20 cellular contexts compared by ENCODE assay signal in the genomic region with DNA sequence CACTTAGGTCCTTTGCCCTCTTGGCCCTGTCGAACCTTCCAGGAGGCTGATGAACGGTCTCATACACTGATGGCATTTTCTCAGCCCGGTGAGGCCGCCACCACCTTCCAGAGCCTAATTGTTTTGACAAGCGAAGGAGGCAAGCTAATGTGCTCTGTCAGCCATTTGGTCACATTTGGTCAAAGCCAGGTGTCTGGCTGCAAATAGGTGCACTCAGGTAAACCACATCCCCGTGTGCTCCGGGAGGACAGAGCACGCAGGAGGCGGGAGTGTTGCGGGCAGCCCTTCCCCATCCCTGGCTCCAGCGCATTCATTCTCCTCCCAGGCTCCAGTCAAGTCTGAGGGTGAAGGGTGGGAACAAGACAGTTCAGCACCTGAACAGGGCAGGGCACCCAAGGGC.
DNase-seq lines count a peak whose midpoint lies in the region; ATAC-seq and TF ChIP-seq lines count a peak whose summit lies in the region.
"Had no signal": no experiment of that assay in that cellular context is flagged by ENCODE, and none has a peak within 500 bp of the region (broad histone marks: within the 10 kb centered on the region; RNA-seq: fewer than 3 reads in every experiment).

No MANE protein-coding gene starts in this region.

- DNase-seq in left ventricle myocardium inferior (no peak), right atrium auricular region (ENCODE audit: low spot score) (no peak), NCI-H82 (lab: John Stamatoyannopoulos, UW) (no peak), GM19238 (ENCODE audit: insufficient read length, low spot score) (no peak)
- DNase-seq: 8988T; ACHN; BE2C; CD4-positive, CD25-positive, alpha-beta regulatory T cell; H7; KBM-7; MM.1S; NCI-H2029; NCI-H446; NCI-H526 treated with DMSO at 0.1 percent for 48 hours; SHP77 had no signal

- H3K4me3 Mint-ChIP-seq in brain, result no peak overlapping the region
- H3K4me3 Mint-ChIP-seq: CD4-positive, CD25-positive, alpha-beta regulatory T cell had no signal

- H3K4me2 ChIP-seq in parathyroid adenoma (ENCODE audit: low read length), result no peak overlapping the region

- no peak for ATAC-seq in GM21737 (IDR thresholded peaks at IDR 0.05; ENCODE audit: unreplicated experiment)
- ATAC-seq: Panc1 had no signal

- peaks cover 25% of the 10 kb centered on the region for H3K4me1 ChIP-seq in left ventricle myocardium inferior
- peaks cover 0 to 18% of the 10 kb centered on the region in 2 donors for H3K4me1 ChIP-seq in right atrium auricular region
- H3K4me1 ChIP-seq in parathyroid adenoma, result peaks cover 22% of the 10 kb centered on the region

- H3K27me3 ChIP-seq in left ventricle myocardium inferior (ENCODE audit: low read depth) (no peaks in the 10 kb centered on the region), right atrium auricular region (no peaks in the 10 kb centered on the region), parathyroid adenoma (ENCODE audit: control insufficient read depth, insufficient read depth, low read length) (no peaks in the 10 kb centered on the region)
- H3K27me3 ChIP-seq: BE2C had no signal

- no peaks in the 10 kb centered on the region for H3K36me3 ChIP-seq in left ventricle myocardium inferior
- H3K36me3 ChIP-seq in right atrium auricular region, result no peaks in the 10 kb centered on the region
- no peaks in the 10 kb centered on the region for H3K36me3 ChIP-seq in parathyroid adenoma (ENCODE audit: control insufficient read depth, insufficient read depth, low read length)
- H3K36me3 ChIP-seq: BE2C had no signal

- H3K4me3 ChIP-seq in left ventricle myocardium inferior, result no peak overlapping the region
- H3K4me3 ChIP-seq in right atrium auricular region, result no peak overlapping the region
- no peak overlapping the region for H3K4me3 ChIP-seq in parathyroid adenoma (ENCODE audit: low read depth, low read length)

- H3K9me3 Mint-ChIP-seq in brain, result no peaks in the 10 kb centered on the region

- H3K27ac ChIP-seq in left ventricle myocardium inferior (replicated peaks), result peak overlapping the region; percentile 70
- H3K27ac ChIP-seq in right atrium auricular region, result no peak overlapping the region
- peak overlapping the region; percentile 53 for H3K27ac ChIP-seq in parathyroid adenoma
- H3K27ac ChIP-seq: RWPE1 had no signal

- peaks cover 11% of the 10 kb centered on the region for H3K36me3 Mint-ChIP-seq in brain

- H3K79me2 ChIP-seq in parathyroid adenoma, result peaks cover 87% of the 10 kb centered on the region

- TF ChIP-seq CTCF in left ventricle myocardium inferior (IDR thresholded peaks at IDR 0.05; ENCODE audit: borderline replicate concordance), result no peak
- no peak for TF ChIP-seq CTCF in right atrium auricular region (IDR thresholded peaks at IDR 0.05)
- TF ChIP-seq CTCF in brain (conservative IDR thresholded peaks at IDR 0.05), result no peak
- no peak for TF ChIP-seq CTCF in parathyroid adenoma (IDR thresholded peaks at IDR 0.05)

- peak overlapping the region in 4 of 5 experiments; percentile 51 to 92 (median 81) for H3K27ac Mint-ChIP-seq in brain

- peaks cover 4% of the 10 kb centered on the region for H3K27me3 Mint-ChIP-seq in brain
- H3K27me3 Mint-ChIP-seq: CD4-positive, CD25-positive, alpha-beta regulatory T cell had no signal

- no peak overlapping the region for H3K9ac ChIP-seq in parathyroid adenoma

- peaks cover 37% of the 10 kb centered on the region for H3K4me1 Mint-ChIP-seq in brain

- intact Hi-C loops in left ventricle myocardium inferior (cut with micrococcal nuclease), result no loop called here

- H3K9me3 ChIP-seq in left ventricle myocardium inferior (replicated peaks) (no peaks in the 10 kb centered on the region), right atrium auricular region (no peaks in the 10 kb centered on the region), parathyroid adenoma (ENCODE audit: control insufficient read depth, low read length) (no peaks in the 10 kb centered on the region)
- H3K9me3 ChIP-seq: BE2C had no signal

- no peak overlapping the region for H2AFZ ChIP-seq in parathyroid adenoma

Comparison
In these comparisons a context has a peak if more than half of its experiments do, and no peak if none do; other contexts are left out.
1. H3K27ac ChIP-seq: peak in left ventricle myocardium inferior (single experiment) and parathyroid adenoma (single experiment); none in right atrium auricular region (0 of 2).